8 cellular contexts compared by ENCODE assay signal in genomic region chr21:37073417-37074194, GRCh38. TPM values are rescaled to one million over a fixed set of nuclear protein-coding genes. Genes with fewer than 3 reads are reported as not detected.
DNase-seq lines count a peak whose midpoint lies in the region; ATAC-seq, FAIRE-seq and TF ChIP-seq lines count a peak whose summit lies in the region.

No MANE protein-coding gene starts in this region.

- no peak; the same call in 1 of the 2 replicates for TF ChIP-seq POLR2A in K562 (conservative IDR thresholded peaks at IDR 0.05)

- under 1% methylated on average over 69 of the region's 69 CpGs for WGBS in K562 (ENCODE audit: insufficient coverage, low coverage, missing lambda C conversion rate)

- intact Hi-C loops in K562 (cut with micrococcal nuclease), result no loop called here

- H3K27ac ChIP-seq in K562 (ENCODE audit: extremely low read depth, low read depth, low read length), result peak overlapping the region; percentile 85
- peak overlapping the region; percentile 73 to 100 (median 99) for H3K27ac ChIP-seq in skin epidermis

- ATAC-seq in GM21390 (IDR thresholded peaks at IDR 0.05; ENCODE audit: unreplicated experiment), result peak; percentile 29
- peak; percentile 61 for ATAC-seq in K562

- peaks cover 10% of the 10 kb centered on the region; the same call in 1 of the 2 replicates for H4K20me1 ChIP-seq in K562 (replicated peaks; ENCODE audit: control insufficient read depth, insufficient read depth, low read length)

- H3K79me2 ChIP-seq in K562 (ENCODE audit: control insufficient read depth, insufficient read depth, low read length), result peaks cover 69% of the 10 kb centered on the region

- peak overlapping the region; percentile 92 for H3K4me2 ChIP-seq in K562 (ENCODE audit: insufficient read depth, low read length)

- H3K9ac ChIP-seq in K562 (ENCODE audit: insufficient read depth in 1 of 2, low read depth in 2 of 2, low read length in 2 of 2), result peak overlapping the region; percentile 82 to 99

- no peak for TF ChIP-seq RAD21 in K562 (CRISPR knock-in tag; conservative IDR thresholded peaks at IDR 0.05 in 1 of 2, IDR thresholded peaks at IDR 0.05 in 1 of 2)

- peaks cover 39% of the 10 kb centered on the region for H3K4me1 Mint-ChIP-seq in T-helper 2 cell treated with Interferon-gamma antibody and Interleukin-4, amounts not matched to agents 5 μg/mL and 100 μg/mL, for 36 hours (ENCODE audit: low read depth)

- no peak for FAIRE-seq in K562 (lab: Jason Lieb, UNC)

- TF ChIP-seq CTCF in K562 (IDR thresholded peaks at IDR 0.05 in 2 of 3, conservative IDR thresholded peaks at IDR 0.05 in 1 of 3; ENCODE audit: insufficient read depth in 2 of 3, low read depth in 1 of 3, low read length in 3 of 3), result peak; percentile 19 to 32 (median 28); a peak in 3 of 6 replicates

- no peaks in the 10 kb centered on the region for H3K27me3 ChIP-seq in K562 (ENCODE audit: control insufficient read depth in 2 of 2, insufficient read depth in 2 of 2, low read length in 2 of 2)

- H3K9me3 ChIP-seq in K562 (replicated peaks; ENCODE audit: control insufficient read depth, insufficient read depth, low read depth, low read length), result no peaks in the 10 kb centered on the region
- H3K9me3 ChIP-seq in iPS-18c (ENCODE audit: control insufficient read depth, insufficient read depth, low read length), result no peaks in the 10 kb centered on the region

- H3K9me3 Mint-ChIP-seq in T-helper 2 cell treated with Interferon-gamma antibody and Interleukin-4, amounts not matched to agents 5 μg/mL and 100 μg/mL, for 36 hours, result no peaks in the 10 kb centered on the region

- no peak for TF ChIP-seq EP300 in K562 (IDR thresholded peaks at IDR 0.05; ENCODE audit: low read length)

- peaks cover 17% of the 10 kb centered on the region; the same call in 2 of the 3 replicates for H3K36me3 ChIP-seq in K562 (ENCODE audit: control insufficient read depth, insufficient read depth, low read length)

- peak overlapping the region; percentile 88 for H2AFZ ChIP-seq in K562 (ENCODE audit: low read depth, low read length)

- peaks cover 15 to 26% of the 10 kb centered on the region in 2 experiments; a peak in 4 of 5 replicates for H3K4me1 ChIP-seq in K562 (replicated peaks in 1 of 2; ENCODE audit: control insufficient read depth in 2 of 2, insufficient read depth in 2 of 2, low read length in 2 of 2)

- H3K27ac Mint-ChIP-seq in T-helper 2 cell treated with Interferon-gamma antibody and Interleukin-4, amounts not matched to agents 5 μg/mL and 100 μg/mL, for 36 hours, result peak overlapping the region; percentile 97

- DNase-seq in D341Med (ENCODE audit: low spot score), result peak; percentile 62
- peak in 45 of 76 experiments; percentile 23 to 94 (median 56) for DNase-seq in HUDEP-2 (lab: John Stamatoyannopoulos, UW; ENCODE audit: unreplicated experiment in 76 of 76)
- peak; percentile 19 for DNase-seq in T-helper 2 cell treated with Interferon-gamma antibody and Interleukin-4, amounts not matched to agents 5 μg/mL and 100 μg/mL, for 36 hours (ENCODE audit: low spot score)
- peak; percentile 51 to 73 (median 58) for DNase-seq in K562 (ENCODE audit: extremely low read depth in 1 of 4, low spot score in 3 of 4)
- DNase-seq in NCI-H1694 (lab: John Stamatoyannopoulos, UW), result no peak

- POLR2A ChIA-PET in K562 (lab: Yijun Ruan, JAX), result interaction anchor here (1.6 kb wide), 1 partner anchor 13 kb away, joined by 3 read pairs; no protein-coding TSS in a partner anchor

- H3K36me3 Mint-ChIP-seq in T-helper 2 cell treated with Interferon-gamma antibody and Interleukin-4, amounts not matched to agents 5 μg/mL and 100 μg/mL, for 36 hours (ENCODE audit: low read depth), result peaks cover 18% of the 10 kb centered on the region

- H3K4me3 ChIP-seq in K562 (peak overlapping the region; percentile 69), iPS-18c (ENCODE audit: insufficient read depth, low read depth, low read length) (peak overlapping the region; percentile 69), skin epidermis (peak overlapping the region; percentile 68 to 96 (median 90))

- in situ Hi-C loops in K562 (cut with MboI), result no loop called here

- CTCF ChIA-PET in K562 (lab: Yijun Ruan, JAX; ENCODE audit: low intra/inter-chr PET ratio), result interaction anchor here (0.6 to 2.8 kb wide), 2 partner anchors 63 to 97 kb away, joined by 3 to 7 read pairs; no protein-coding TSS in a partner anchor

- no peaks in the 10 kb centered on the region for H3K27me3 Mint-ChIP-seq in T-helper 2 cell treated with Interferon-gamma antibody and Interleukin-4, amounts not matched to agents 5 μg/mL and 100 μg/mL, for 36 hours (ENCODE audit: low read depth)

- H3K4me3 Mint-ChIP-seq in T-helper 2 cell treated with Interferon-gamma antibody and Interleukin-4, amounts not matched to agents 5 μg/mL and 100 μg/mL, for 36 hours, result peak overlapping the region; percentile 97

- no TSS peak for BruUV-seq in K562 (replicated peaks; lab: Mats Ljungman, UMichigan)

- no peaks in the 10 kb centered on the region for H3K9me1 ChIP-seq in K562 (ENCODE audit: control insufficient read depth, insufficient read depth, low read length)

TF ChIP-seq in K562, 482 proteins besides CTCF, POLR2A, EP300 and RAD21 (continues in another document):
- TF ChIP-seq ZNF584 (CRISPR knock-in tag; IDR thresholded peaks at IDR 0.05; ENCODE audit: low read depth) (no peak), ZNF639 (CRISPR knock-in tag; conservative IDR thresholded peaks at IDR 0.05 in 1 of 2, IDR thresholded peaks at IDR 0.05 in 1 of 2) (peak in 1 of 2 experiments; percentile 63; a peak in 2 of 4 replicates), NEUROD1 (IDR thresholded peaks at IDR 0.05; ENCODE audit: borderline replicate concordance, low read depth, low read length, partially characterized antibody) (peak; percentile 14), MCM7 (IDR thresholded peaks at IDR 0.05) (no peak), ZNF57 (CRISPR knock-in tag; IDR thresholded peaks at IDR 0.05) (peak; percentile 4; the same call in 1 of the 2 replicates), ZNF274 (IDR thresholded peaks at IDR 0.05; ENCODE audit: borderline replicate concordance, low read depth, low read length) (no peak), FOSL1 (tag; conservative IDR thresholded peaks at IDR 0.05) (peak; percentile 26; the same call in 1 of the 2 replicates), TARDBP (IDR thresholded peaks at IDR 0.05) (peak; percentile 90), ETV1 (tag; conservative IDR thresholded peaks at IDR 0.05; ENCODE audit: low read depth) (peak; percentile 54; the same call in 1 of the 2 replicates), C11orf30 (IDR thresholded peaks at IDR 0.05; ENCODE audit: low read depth) (no peak), MYC (IDR thresholded peaks at IDR 0.05; ENCODE audit: low read depth, low read length) (peak; percentile 8; the same call in 1 of the 2 replicates), MYC (CRISPR knock-in tag; IDR thresholded peaks at IDR 0.05; ENCODE audit: borderline replicate concordance, low read depth) (peak; percentile 47; the same call in 1 of the 2 replicates), HMG20B (CRISPR knock-in tag; IDR thresholded peaks at IDR 0.05) (no peak)

RNA-seq across cellular contexts. Expression of gene TTC3, which starts 0.6 kb away (rescaled TPM):
- 68.3 and 340 TPM in 2 replicates for total RNA-seq in K562 (2011; cell fraction: chromatin; rRNA removed; ENCODE audit: low replicate concordance)
- 36.7 and 62.0 TPM in 2 replicates for total RNA-seq in K562 (2011; cell fraction: nucleolus; rRNA removed)
- total RNA-seq in K562 (2011; cell fraction: nucleoplasm; rRNA removed), result 111 and 148 TPM in 2 replicates
- 92.0 and 120 TPM in 2 replicates for total RNA-seq in K562 (2014; rRNA removed)
- 76.9 and 79.7 TPM in 2 replicates for total RNA-seq in K562 (2014; rRNA removed; fragmentation: Illumina TruSeq; extraction: Trizol)
- total RNA-seq in K562 (2015; rRNA removed; fragmentation: Illumina TruSeq; extraction: Trizol), result 78.7 and 84.1 TPM in 2 replicates
- 70.2 and 72.3 TPM in 2 replicates for total RNA-seq in K562 (2021)
- 50.9 and 55.2 TPM in 2 replicates for polyA plus RNA-seq in K562 (2011; rRNA removed)
- polyA plus RNA-seq in K562 (2011; cell fraction: cytosol; rRNA removed), result 23.6 and 27.3 TPM in 2 replicates
- 76.0 and 95.6 TPM in 2 replicates for polyA plus RNA-seq in K562 (2011; cell fraction: nucleus; rRNA removed)
- 39.0 and 63.6 TPM in 2 replicates for polyA plus RNA-seq in K562 (2012)
- 55.2 and 59.5 TPM in 2 replicates for polyA plus RNA-seq in K562 (2014; fragmentation: Illumina TruSeq; extraction: Trizol)
- polyA plus RNA-seq in K562 (2014; fragmentation: Nextera tagmentation; extraction: Ambion mirVana), result 10 to 100 TPM; 17.5 to 20.2 TPM
- polyA plus RNA-seq in K562 (2014; rRNA removed), result 43.8 and 45.5 TPM in 2 replicates
- polyA minus RNA-seq in K562 (2011; rRNA and poly(A)+ RNA removed), result 113 and 162 TPM in 2 replicates
- polyA minus RNA-seq in K562 (2011; cell fraction: cytosol; rRNA and poly(A)+ RNA removed), result 61.4 and 64.4 TPM in 2 replicates
- polyA minus RNA-seq in K562 (2011; cell fraction: nucleus; rRNA and poly(A)+ RNA removed), result 81.3 and 164 TPM in 2 replicates

RNA-seq across cellular contexts. Expression of gene PIGP, which starts 0.7 kb away (rescaled TPM):
- total RNA-seq in K562 (2011; cell fraction: chromatin; rRNA removed; ENCODE audit: low replicate concordance), result 14.7 and 23.3 TPM in 2 replicates
- total RNA-seq in K562 (2011; cell fraction: nucleolus; rRNA removed), result 11.3 and 13.5 TPM in 2 replicates
- 22.6 and 23.7 TPM in 2 replicates for total RNA-seq in K562 (2011; cell fraction: nucleoplasm; rRNA removed)
- total RNA-seq in K562 (2014; rRNA removed) (18.3 and 23.3 TPM in 2 replicates), K562 (2014; rRNA removed; fragmentation: Illumina TruSeq; extraction: Trizol) (33.9 and 41.4 TPM in 2 replicates), K562 (2015; rRNA removed; fragmentation: Illumina TruSeq; extraction: Trizol) (28.6 and 35.6 TPM in 2 replicates), K562 (2021) (26.3 and 33.2 TPM in 2 replicates)
- polyA plus RNA-seq in K562 (2011; rRNA removed) (61.5 and 72.1 TPM in 2 replicates), K562 (2014; fragmentation: Illumina TruSeq; extraction: Trizol) (40.8 and 50.0 TPM in 2 replicates), K562 (2014; fragmentation: Nextera tagmentation; extraction: Ambion mirVana) (100 to 1,000 TPM; 108 to 122 TPM), K562 (2014; rRNA removed) (25.7 and 36.0 TPM in 2 replicates)
- 19.3 and 44.8 TPM in 2 replicates for polyA plus RNA-seq in K562 (2011; cell fraction: cytosol; rRNA removed)
- 16.6 and 25.9 TPM in 2 replicates for polyA plus RNA-seq in K562 (2011; cell fraction: nucleus; rRNA removed)
- polyA plus RNA-seq in K562 (2012), result 35.4 and 65.1 TPM in 2 replicates
- 20.4 and 27.9 TPM in 2 replicates for polyA minus RNA-seq in K562 (2011; rRNA and poly(A)+ RNA removed)
- 6.1 and 13.9 TPM in 2 replicates for polyA minus RNA-seq in K562 (2011; cell fraction: cytosol; rRNA and poly(A)+ RNA removed)
- polyA minus RNA-seq in K562 (2011; cell fraction: nucleus; rRNA and poly(A)+ RNA removed), result 9.2 and 12.9 TPM in 2 replicates
